ENCODE assay signal across 21 cellular contexts in the genomic region with DNA sequence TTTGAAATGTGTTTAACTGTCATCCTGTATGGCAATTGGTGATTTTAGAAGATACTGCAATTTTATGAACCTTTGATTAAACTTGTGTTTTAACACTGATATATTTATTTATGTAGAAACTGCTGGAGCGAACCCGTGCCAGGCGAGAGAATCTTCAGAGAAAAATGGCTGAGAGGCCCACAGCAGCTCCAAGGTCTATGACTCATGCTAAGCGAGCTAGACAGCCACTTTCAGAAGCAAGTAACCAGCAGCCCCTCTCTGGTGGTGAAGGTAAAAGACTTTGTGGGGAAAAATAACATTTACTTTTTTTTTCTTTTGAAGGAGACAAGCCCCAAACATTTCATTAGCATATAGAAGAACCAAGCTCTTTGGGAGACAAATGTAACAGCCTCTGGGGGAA. TPM values are rescaled to one million over a fixed set of nuclear protein-coding genes. Genes with fewer than 3 reads are reported as not detected.
DNase-seq lines count a peak whose midpoint lies in the region; ATAC-seq and TF ChIP-seq lines count a peak whose summit lies in the region.
"Had no signal": no experiment of that assay in that cellular context is flagged by ENCODE, and none has a peak within 500 bp of the region (broad histone marks: within the 10 kb centered on the region; RNA-seq: fewer than 3 reads in every experiment).

No MANE protein-coding gene starts in this region.

- peaks cover 92% of the 10 kb centered on the region for H3K4me1 Mint-ChIP-seq in HFFc6 (ENCODE audit: low read depth)
- H3K4me1 Mint-ChIP-seq in activated naive CD8-positive, alpha-beta T cell treated with anti-CD3 and anti-CD28 coated beads, Interleukin-2, amount 50 U/mL, for 24 hours: peaks cover 22% of the 10 kb centered on the region
- peaks cover 18% of the 10 kb centered on the region for H3K4me1 Mint-ChIP-seq in glutamatergic neuron (ENCODE audit: low read depth, unreplicated experiment)

- H3K9me3 Mint-ChIP-seq in HFFc6 (peaks cover 16% of the 10 kb centered on the region), glutamatergic neuron (ENCODE audit: unreplicated experiment) (no peaks in the 10 kb centered on the region)
- peaks cover 11% of the 10 kb centered on the region for H3K9me3 Mint-ChIP-seq in activated naive CD8-positive, alpha-beta T cell treated with anti-CD3 and anti-CD28 coated beads, Interleukin-2, amount 50 U/mL, for 24 hours

- DNase-seq in SIG-M5 treated with dmso at 0.1 percent for 504 hours (lab: John Stamatoyannopoulos, UW; ENCODE audit: unreplicated experiment) (peak; percentile 7), SIG-M5 (lab: John Stamatoyannopoulos, UW) (no peak), HFFc6 (no peak), glutamatergic neuron (no peak), NCI-H345 (lab: John Stamatoyannopoulos, UW) (no peak)
- DNase-seq in activated naive CD8-positive, alpha-beta T cell treated with anti-CD3 and anti-CD28 coated beads, Interleukin-2, amount 50 U/mL, for 24 hours: no peak
- DNase-seq: activated CD4-positive, CD25-positive, alpha-beta regulatory T cell; activated CD8-positive, alpha-beta memory T cell treated with anti-CD3 and anti-CD28 coated beads, Interleukin-2, amount 50 U/mL, for 48 hours; cerebellar nuclear complex; DMS79 treated with DMSO at 0.1 percent for 48 hours; islet precursor cell; NCI-H1048; NCI-H2107; NCI-H774; occipital lobe; RPMI8226; stimulated activated CD4-positive, alpha-beta T cell treated with anti-CD3 and anti-CD28 coated beads, Interleukin-2, amount 100 ng/mL, for 48 hours; tibial artery had no signal

- ATAC-seq in activated naive CD8-positive, alpha-beta T cell treated with anti-CD3 and anti-CD28 coated beads, Interleukin-2, amount 50 U/mL, for 24 hours: peak; percentile 67
- ATAC-seq in HG03139 (IDR thresholded peaks at IDR 0.05; ENCODE audit: unreplicated experiment) (no peak), GM18519 (IDR thresholded peaks at IDR 0.05; ENCODE audit: low FRiP score, unreplicated experiment) (no peak)
- ATAC-seq: sciatic nerve had no signal

- TF ChIP-seq CTCF in HFFc6 (IDR thresholded peaks at IDR 0.05) (no peak), glutamatergic neuron (IDR thresholded peaks at IDR 0.05; ENCODE audit: partially characterized antibody, unreplicated experiment) (no peak)

- H3K27me3 Mint-ChIP-seq in HFFc6 (ENCODE audit: insufficient read depth): peaks cover 2% of the 10 kb centered on the region; the same call in 1 of the 2 replicates
- peaks cover 9% of the 10 kb centered on the region for H3K27me3 Mint-ChIP-seq in activated naive CD8-positive, alpha-beta T cell treated with anti-CD3 and anti-CD28 coated beads, Interleukin-2, amount 50 U/mL, for 24 hours
- no peaks in the 10 kb centered on the region for H3K27me3 Mint-ChIP-seq in glutamatergic neuron (ENCODE audit: unreplicated experiment)

- peak overlapping the region; percentile 66 for H3K27ac Mint-ChIP-seq in HFFc6
- H3K27ac Mint-ChIP-seq in activated naive CD8-positive, alpha-beta T cell treated with anti-CD3 and anti-CD28 coated beads, Interleukin-2, amount 50 U/mL, for 24 hours: no peak overlapping the region
- H3K27ac Mint-ChIP-seq in glutamatergic neuron (ENCODE audit: unreplicated experiment): no peak overlapping the region

- H3K4me3 Mint-ChIP-seq in HFFc6 (no peak overlapping the region), glutamatergic neuron (ENCODE audit: unreplicated experiment) (peak overlapping the region; percentile 25)
- no peak overlapping the region for H3K4me3 Mint-ChIP-seq in activated naive CD8-positive, alpha-beta T cell treated with anti-CD3 and anti-CD28 coated beads, Interleukin-2, amount 50 U/mL, for 24 hours

- H3K36me3 Mint-ChIP-seq in HFFc6 (ENCODE audit: low read depth): peaks cover 61% of the 10 kb centered on the region
- H3K36me3 Mint-ChIP-seq in activated naive CD8-positive, alpha-beta T cell treated with anti-CD3 and anti-CD28 coated beads, Interleukin-2, amount 50 U/mL, for 24 hours (ENCODE audit: low read depth): peaks cover 60% of the 10 kb centered on the region
- no peaks in the 10 kb centered on the region for H3K36me3 Mint-ChIP-seq in glutamatergic neuron (ENCODE audit: unreplicated experiment)

RNA-seq across cellular contexts. Expression of a gene that starts 6.5 kb away (rescaled TPM):
- total RNA-seq in HFFc6 (2021; fragmentation: NEBNext Ultra II Directional; extraction: Animal tissue kit (Norgen Biotek cat#: 25700)): 100 to 1,000 TPM; 109 to 291 (median 233) TPM
- total RNA-seq in glutamatergic neuron (ENCODE audit: unreplicated experiment): 18.4 TPM
